1 cellular context compared by ENCODE assay signal in genomic region chr2:98911376-98912154, GRCh38.
TF ChIP-seq lines count a peak whose summit lies in the region.

No MANE protein-coding gene starts in this region.

TF ChIP-seq in HepG2, 621 proteins besides CTCF, POLR2A, EP300 and RAD21 (continued from another document and continues in another):
- peak; percentile 39; the same call in 1 of the 2 replicates for TF ChIP-seq NR0B2 (CRISPR knock-in tag; IDR thresholded peaks at IDR 0.05)
- no peak for TF ChIP-seq NFE2 (CRISPR knock-in tag; IDR thresholded peaks at IDR 0.05)
- TF ChIP-seq LCORL (IDR thresholded peaks at IDR 0.05): no peak
- TF ChIP-seq LCORL (CRISPR knock-in tag; IDR thresholded peaks at IDR 0.05): peak; percentile 74
- TF ChIP-seq FOXJ3 (CRISPR knock-in tag; IDR thresholded peaks at IDR 0.05; ENCODE audit: borderline replicate concordance): no peak
- no peak for TF ChIP-seq ZMYM2 (CRISPR knock-in tag; IDR thresholded peaks at IDR 0.05)
- no peak for TF ChIP-seq ZNF564 (CRISPR knock-in tag; IDR thresholded peaks at IDR 0.05)
- TF ChIP-seq TIGD3 (CRISPR knock-in tag; IDR thresholded peaks at IDR 0.05; ENCODE audit: borderline replicate concordance): no peak
- TF ChIP-seq ZNF17 (CRISPR knock-in tag; IDR thresholded peaks at IDR 0.05): no peak
- TF ChIP-seq U2AF1 (optimal IDR thresholded peaks at IDR 0.05; ENCODE audit: low read depth, low read length): no peak
- TF ChIP-seq LRRFIP1 (CRISPR knock-in tag; conservative IDR thresholded peaks at IDR 0.05): no peak
- TF ChIP-seq ZBTB37 (CRISPR knock-in tag; IDR thresholded peaks at IDR 0.05): peak; percentile 27; the same call in 1 of the 2 replicates
- no peak for TF ChIP-seq DDIT3 (CRISPR knock-in tag; IDR thresholded peaks at IDR 0.05)
- TF ChIP-seq ZNF234 (CRISPR knock-in tag; conservative IDR thresholded peaks at IDR 0.05): no peak
- no peak for TF ChIP-seq SP1 (IDR thresholded peaks at IDR 0.05)
- no peak for TF ChIP-seq SP1 (CRISPR knock-in tag; IDR thresholded peaks at IDR 0.05)
- TF ChIP-seq MLXIP (CRISPR knock-in tag; IDR thresholded peaks at IDR 0.05; ENCODE audit: borderline replicate concordance): no peak
- TF ChIP-seq ZNF75D (CRISPR knock-in tag; IDR thresholded peaks at IDR 0.05; ENCODE audit: borderline replicate concordance): no peak
- no peak for TF ChIP-seq SOX13 (IDR thresholded peaks at IDR 0.05)
- peak in 1 of 2 experiments; percentile 66; a peak in 2 of 4 replicates for TF ChIP-seq SOX13 (CRISPR knock-in tag; conservative IDR thresholded peaks at IDR 0.05 in 1 of 2, IDR thresholded peaks at IDR 0.05 in 1 of 2)
- peak; percentile 73; the same call in 1 of the 2 replicates for TF ChIP-seq ZNF709 (CRISPR knock-in tag; IDR thresholded peaks at IDR 0.05)
- no peak for TF ChIP-seq ZNF276 (CRISPR knock-in tag; IDR thresholded peaks at IDR 0.05; ENCODE audit: low read depth)
- no peak for TF ChIP-seq SRSF9 (IDR thresholded peaks at IDR 0.05; ENCODE audit: borderline replicate concordance, insufficient read depth, low read depth, low read length, poor library complexity, severe bottlenecking)
- peak; percentile 90 for TF ChIP-seq HDAC2 (CRISPR knock-in tag; IDR thresholded peaks at IDR 0.05)
- 0 out of 2 replicates have a peak, but pooled peaks have one; percentile 27 for TF ChIP-seq ZNF263 (CRISPR knock-in tag; IDR thresholded peaks at IDR 0.05)
- TF ChIP-seq ZFYVE20 (CRISPR knock-in tag; IDR thresholded peaks at IDR 0.05; ENCODE audit: borderline replicate concordance, low read depth): no peak
- no peak for TF ChIP-seq HBP1 (CRISPR knock-in tag; IDR thresholded peaks at IDR 0.05; ENCODE audit: low read depth)
- no peak for TF ChIP-seq SP4 (CRISPR knock-in tag; IDR thresholded peaks at IDR 0.05)
- TF ChIP-seq SPEN (CRISPR knock-in tag; IDR thresholded peaks at IDR 0.05; ENCODE audit: low read depth): no peak
- TF ChIP-seq POGZ (CRISPR knock-in tag; IDR thresholded peaks at IDR 0.05): peak; percentile 36; the same call in 1 of the 2 replicates
- TF ChIP-seq SMYD3 (CRISPR knock-in tag; IDR thresholded peaks at IDR 0.05): no peak
- no peak for TF ChIP-seq AHDC1 (CRISPR knock-in tag; IDR thresholded peaks at IDR 0.05; ENCODE audit: borderline replicate concordance)
- TF ChIP-seq SRF (IDR thresholded peaks at IDR 0.05; ENCODE audit: low read depth, low read length): no peak
- 0 out of 2 replicates have a peak, but pooled peaks have one; percentile 25 for TF ChIP-seq HOXD1 (CRISPR knock-in tag; IDR thresholded peaks at IDR 0.05)
- no peak for TF ChIP-seq ZNF10 (CRISPR knock-in tag; IDR thresholded peaks at IDR 0.05; ENCODE audit: borderline replicate concordance, low read depth)
- no peak for TF ChIP-seq ZNF839 (CRISPR knock-in tag; IDR thresholded peaks at IDR 0.05; ENCODE audit: borderline replicate concordance)
- TF ChIP-seq ARNTL (CRISPR knock-in tag; IDR thresholded peaks at IDR 0.05): no peak; the same call in 1 of the 2 replicates
- TF ChIP-seq ELF1 (CRISPR knock-in tag; IDR thresholded peaks at IDR 0.05): no peak
- TF ChIP-seq PBX3 (CRISPR knock-in tag; IDR thresholded peaks at IDR 0.05; ENCODE audit: borderline replicate concordance): no peak
